1 cellular context compared by ENCODE assay signal in the genomic region with DNA sequence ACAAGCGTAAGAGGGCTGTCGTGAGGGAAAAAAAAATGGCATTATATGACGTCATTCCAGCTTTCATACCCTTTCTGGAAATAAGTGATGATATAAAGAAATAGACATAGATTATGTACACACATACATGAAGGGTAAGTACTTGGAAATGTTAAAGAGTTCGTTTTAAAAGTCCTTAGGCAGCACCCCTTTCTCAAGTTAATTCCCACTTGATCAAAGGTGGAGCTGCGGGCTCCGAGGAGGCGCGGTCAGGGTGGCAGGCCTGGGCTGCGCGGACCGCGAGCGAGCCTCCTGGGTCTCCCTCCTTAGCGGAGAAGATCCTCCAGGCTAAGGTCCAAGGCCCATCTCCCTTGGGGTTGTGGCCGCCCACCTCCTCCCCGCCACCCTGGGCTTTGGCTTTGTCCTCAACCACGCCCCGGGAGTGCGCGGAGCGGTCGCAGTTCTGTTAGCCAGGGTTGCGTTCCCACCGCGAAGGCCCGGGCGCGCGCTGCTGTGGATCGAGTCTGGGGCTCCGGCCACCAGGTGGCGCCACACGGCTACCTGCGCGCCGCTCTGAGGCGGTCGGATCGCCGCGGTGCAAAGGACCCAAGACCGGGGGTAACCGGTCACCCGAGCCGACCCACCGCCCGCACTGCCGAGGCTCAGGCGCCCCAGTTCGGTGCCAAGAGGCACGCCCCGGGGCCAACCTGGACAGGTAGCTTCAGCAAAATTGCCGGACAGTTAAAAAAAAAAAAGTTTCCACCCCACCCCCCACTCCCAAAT.
A peak's percentile ranks its signal among the peaks of the same experiment; 100 is the strongest.
TF ChIP-seq lines count a peak whose summit lies in the region.

No MANE protein-coding gene starts in this region.

TF ChIP-seq in HepG2, 621 proteins besides CTCF, POLR2A, EP300 and RAD21 (continued from another document and continues in another):
- TF ChIP-seq ZNF264 (CRISPR knock-in tag; IDR thresholded peaks at IDR 0.05) (peak; percentile 55; the same call in 1 of the 2 replicates), ZNF724P (CRISPR knock-in tag; IDR thresholded peaks at IDR 0.05; ENCODE audit: borderline replicate concordance) (peak; percentile 56; the same call in 1 of the 2 replicates), ZNF317 (CRISPR knock-in tag; IDR thresholded peaks at IDR 0.05) (peak; percentile 94), ZNF776 (CRISPR knock-in tag; IDR thresholded peaks at IDR 0.05) (peak; percentile 95), NCOA2 (CRISPR knock-in tag; IDR thresholded peaks at IDR 0.05) (0 out of 2 replicates have a peak, but pooled peaks have one; percentile 46), REPIN1 (CRISPR knock-in tag; IDR thresholded peaks at IDR 0.05; ENCODE audit: borderline replicate concordance, low read depth) (peak; percentile 94), MXI1 (IDR thresholded peaks at IDR 0.05; ENCODE audit: borderline replicate concordance, low read depth, low read length) (peak; percentile 43; the same call in 1 of the 3 replicates), NFE2 (CRISPR knock-in tag; IDR thresholded peaks at IDR 0.05) (no peak), IKZF1 (IDR thresholded peaks at IDR 0.05) (no peak), SMARCE1 (IDR thresholded peaks at IDR 0.05; ENCODE audit: borderline replicate concordance) (no peak), GZF1 (CRISPR knock-in tag; IDR thresholded peaks at IDR 0.05) (peak; percentile 67; the same call in 1 of the 2 replicates), SOX6 (IDR thresholded peaks at IDR 0.05) (no peak), SOX6 (CRISPR knock-in tag; IDR thresholded peaks at IDR 0.05) (peak; percentile 81), KDM2A (CRISPR knock-in tag; IDR thresholded peaks at IDR 0.05; ENCODE audit: borderline replicate concordance, low read depth) (peak; percentile 99), ZNF7 (CRISPR knock-in tag; IDR thresholded peaks at IDR 0.05) (no peak), RXRA (CRISPR knock-in tag; IDR thresholded peaks at IDR 0.05) (peak; percentile 89), ZBTB20 (CRISPR knock-in tag; IDR thresholded peaks at IDR 0.05; ENCODE audit: borderline replicate concordance, low read depth) (peak; percentile 72), ZNF335 (CRISPR knock-in tag; IDR thresholded peaks at IDR 0.05) (peak; percentile 70; the same call in 1 of the 2 replicates), HNF4G (IDR thresholded peaks at IDR 0.05; ENCODE audit: borderline replicate concordance, low read depth, low read length) (no peak), HNF4G (CRISPR knock-in tag; IDR thresholded peaks at IDR 0.05; ENCODE audit: borderline replicate concordance, low read depth) (peak; percentile 74; the same call in 1 of the 2 replicates), ZNF605 (CRISPR knock-in tag; IDR thresholded peaks at IDR 0.05) (no peak), ZNF331 (CRISPR knock-in tag; IDR thresholded peaks at IDR 0.05) (peak; percentile 71; the same call in 1 of the 2 replicates), ZNF747 (CRISPR knock-in tag; IDR thresholded peaks at IDR 0.05; ENCODE audit: borderline replicate concordance) (peak; percentile 93), ZNF441 (CRISPR knock-in tag; IDR thresholded peaks at IDR 0.05; ENCODE audit: borderline replicate concordance) (peak; percentile 79; the same call in 1 of the 2 replicates), KDM6A (CRISPR knock-in tag; IDR thresholded peaks at IDR 0.05; ENCODE audit: low read depth) (no peak), ESRRA (CRISPR knock-in tag; IDR thresholded peaks at IDR 0.05; ENCODE audit: low read depth) (peak; percentile 68; the same call in 1 of the 2 replicates), ZNF788 (CRISPR knock-in tag; IDR thresholded peaks at IDR 0.05; ENCODE audit: borderline replicate concordance) (peak; percentile 93; the same call in 1 of the 2 replicates), ZMYM3 (CRISPR knock-in tag; IDR thresholded peaks at IDR 0.05) (peak; percentile 89), ATF7-NPFF (CRISPR knock-in tag; IDR thresholded peaks at IDR 0.05; ENCODE audit: low read depth) (peak; percentile 77), FOSL2 (CRISPR knock-in tag; IDR thresholded peaks at IDR 0.05) (peak; percentile 53), RARG (CRISPR knock-in tag; IDR thresholded peaks at IDR 0.05; ENCODE audit: low read depth) (no peak), ZNF841 (CRISPR knock-in tag; IDR thresholded peaks at IDR 0.05; ENCODE audit: borderline replicate concordance) (no peak), FOXO1 (CRISPR knock-in tag; IDR thresholded peaks at IDR 0.05) (peak; percentile 61; the same call in 1 of the 2 replicates), SETDB1 (CRISPR knock-in tag; IDR thresholded peaks at IDR 0.05; ENCODE audit: borderline replicate concordance) (no peak), GABPA (IDR thresholded peaks at IDR 0.05; ENCODE audit: low read depth, low read length) (no peak), GABPA (CRISPR knock-in tag; IDR thresholded peaks at IDR 0.05; ENCODE audit: low read depth) (no peak)
- TF ChIP-seq, protein P1, sequence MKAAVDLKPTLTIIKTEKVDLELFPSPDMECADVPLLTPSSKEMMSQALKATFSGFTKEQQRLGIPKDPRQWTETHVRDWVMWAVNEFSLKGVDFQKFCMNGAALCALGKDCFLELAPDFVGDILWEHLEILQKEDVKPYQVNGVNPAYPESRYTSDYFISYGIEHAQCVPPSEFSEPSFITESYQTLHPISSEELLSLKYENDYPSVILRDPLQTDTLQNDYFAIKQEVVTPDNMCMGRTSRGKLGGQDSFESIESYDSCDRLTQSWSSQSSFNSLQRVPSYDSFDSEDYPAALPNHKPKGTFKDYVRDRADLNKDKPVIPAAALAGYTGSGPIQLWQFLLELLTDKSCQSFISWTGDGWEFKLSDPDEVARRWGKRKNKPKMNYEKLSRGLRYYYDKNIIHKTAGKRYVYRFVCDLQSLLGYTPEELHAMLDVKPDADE (CRISPR knock-in tag; IDR thresholded peaks at IDR 0.05) = no peak
- TF ChIP-seq, protein P2, sequence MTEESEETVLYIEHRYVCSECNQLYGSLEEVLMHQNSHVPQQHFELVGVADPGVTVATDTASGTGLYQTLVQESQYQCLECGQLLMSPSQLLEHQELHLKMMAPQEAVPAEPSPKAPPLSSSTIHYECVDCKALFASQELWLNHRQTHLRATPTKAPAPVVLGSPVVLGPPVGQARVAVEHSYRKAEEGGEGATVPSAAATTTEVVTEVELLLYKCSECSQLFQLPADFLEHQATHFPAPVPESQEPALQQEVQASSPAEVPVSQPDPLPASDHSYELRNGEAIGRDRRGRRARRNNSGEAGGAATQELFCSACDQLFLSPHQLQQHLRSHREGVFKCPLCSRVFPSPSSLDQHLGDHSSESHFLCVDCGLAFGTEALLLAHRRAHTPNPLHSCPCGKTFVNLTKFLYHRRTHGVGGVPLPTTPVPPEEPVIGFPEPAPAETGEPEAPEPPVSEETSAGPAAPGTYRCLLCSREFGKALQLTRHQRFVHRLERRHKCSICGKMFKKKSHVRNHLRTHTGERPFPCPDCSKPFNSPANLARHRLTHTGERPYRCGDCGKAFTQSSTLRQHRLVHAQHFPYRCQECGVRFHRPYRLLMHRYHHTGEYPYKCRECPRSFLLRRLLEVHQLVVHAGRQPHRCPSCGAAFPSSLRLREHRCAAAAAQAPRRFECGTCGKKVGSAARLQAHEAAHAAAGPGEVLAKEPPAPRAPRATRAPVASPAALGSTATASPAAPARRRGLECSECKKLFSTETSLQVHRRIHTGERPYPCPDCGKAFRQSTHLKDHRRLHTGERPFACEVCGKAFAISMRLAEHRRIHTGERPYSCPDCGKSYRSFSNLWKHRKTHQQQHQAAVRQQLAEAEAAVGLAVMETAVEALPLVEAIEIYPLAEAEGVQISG (CRISPR knock-in tag; IDR thresholded peaks at IDR 0.05) = peak; percentile 81
- TF ChIP-seq, protein P3, sequence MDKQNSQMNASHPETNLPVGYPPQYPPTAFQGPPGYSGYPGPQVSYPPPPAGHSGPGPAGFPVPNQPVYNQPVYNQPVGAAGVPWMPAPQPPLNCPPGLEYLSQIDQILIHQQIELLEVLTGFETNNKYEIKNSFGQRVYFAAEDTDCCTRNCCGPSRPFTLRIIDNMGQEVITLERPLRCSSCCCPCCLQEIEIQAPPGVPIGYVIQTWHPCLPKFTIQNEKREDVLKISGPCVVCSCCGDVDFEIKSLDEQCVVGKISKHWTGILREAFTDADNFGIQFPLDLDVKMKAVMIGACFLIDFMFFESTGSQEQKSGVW (CRISPR knock-in tag; IDR thresholded peaks at IDR 0.05; ENCODE audit: borderline replicate concordance) = no peak
- TF ChIP-seq, protein P4, sequence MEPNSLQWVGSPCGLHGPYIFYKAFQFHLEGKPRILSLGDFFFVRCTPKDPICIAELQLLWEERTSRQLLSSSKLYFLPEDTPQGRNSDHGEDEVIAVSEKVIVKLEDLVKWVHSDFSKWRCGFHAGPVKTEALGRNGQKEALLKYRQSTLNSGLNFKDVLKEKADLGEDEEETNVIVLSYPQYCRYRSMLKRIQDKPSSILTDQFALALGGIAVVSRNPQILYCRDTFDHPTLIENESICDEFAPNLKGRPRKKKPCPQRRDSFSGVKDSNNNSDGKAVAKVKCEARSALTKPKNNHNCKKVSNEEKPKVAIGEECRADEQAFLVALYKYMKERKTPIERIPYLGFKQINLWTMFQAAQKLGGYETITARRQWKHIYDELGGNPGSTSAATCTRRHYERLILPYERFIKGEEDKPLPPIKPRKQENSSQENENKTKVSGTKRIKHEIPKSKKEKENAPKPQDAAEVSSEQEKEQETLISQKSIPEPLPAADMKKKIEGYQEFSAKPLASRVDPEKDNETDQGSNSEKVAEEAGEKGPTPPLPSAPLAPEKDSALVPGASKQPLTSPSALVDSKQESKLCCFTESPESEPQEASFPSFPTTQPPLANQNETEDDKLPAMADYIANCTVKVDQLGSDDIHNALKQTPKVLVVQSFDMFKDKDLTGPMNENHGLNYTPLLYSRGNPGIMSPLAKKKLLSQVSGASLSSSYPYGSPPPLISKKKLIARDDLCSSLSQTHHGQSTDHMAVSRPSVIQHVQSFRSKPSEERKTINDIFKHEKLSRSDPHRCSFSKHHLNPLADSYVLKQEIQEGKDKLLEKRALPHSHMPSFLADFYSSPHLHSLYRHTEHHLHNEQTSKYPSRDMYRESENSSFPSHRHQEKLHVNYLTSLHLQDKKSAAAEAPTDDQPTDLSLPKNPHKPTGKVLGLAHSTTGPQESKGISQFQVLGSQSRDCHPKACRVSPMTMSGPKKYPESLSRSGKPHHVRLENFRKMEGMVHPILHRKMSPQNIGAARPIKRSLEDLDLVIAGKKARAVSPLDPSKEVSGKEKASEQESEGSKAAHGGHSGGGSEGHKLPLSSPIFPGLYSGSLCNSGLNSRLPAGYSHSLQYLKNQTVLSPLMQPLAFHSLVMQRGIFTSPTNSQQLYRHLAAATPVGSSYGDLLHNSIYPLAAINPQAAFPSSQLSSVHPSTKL (CRISPR knock-in tag; IDR thresholded peaks at IDR 0.05) = peak; percentile 80
- TF ChIP-seq, protein P5, sequence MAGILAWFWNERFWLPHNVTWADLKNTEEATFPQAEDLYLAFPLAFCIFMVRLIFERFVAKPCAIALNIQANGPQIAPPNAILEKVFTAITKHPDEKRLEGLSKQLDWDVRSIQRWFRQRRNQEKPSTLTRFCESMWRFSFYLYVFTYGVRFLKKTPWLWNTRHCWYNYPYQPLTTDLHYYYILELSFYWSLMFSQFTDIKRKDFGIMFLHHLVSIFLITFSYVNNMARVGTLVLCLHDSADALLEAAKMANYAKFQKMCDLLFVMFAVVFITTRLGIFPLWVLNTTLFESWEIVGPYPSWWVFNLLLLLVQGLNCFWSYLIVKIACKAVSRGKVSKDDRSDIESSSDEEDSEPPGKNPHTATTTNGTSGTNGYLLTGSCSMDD (CRISPR knock-in tag; IDR thresholded peaks at IDR 0.05) = no peak
- TF ChIP-seq, protein P6, sequence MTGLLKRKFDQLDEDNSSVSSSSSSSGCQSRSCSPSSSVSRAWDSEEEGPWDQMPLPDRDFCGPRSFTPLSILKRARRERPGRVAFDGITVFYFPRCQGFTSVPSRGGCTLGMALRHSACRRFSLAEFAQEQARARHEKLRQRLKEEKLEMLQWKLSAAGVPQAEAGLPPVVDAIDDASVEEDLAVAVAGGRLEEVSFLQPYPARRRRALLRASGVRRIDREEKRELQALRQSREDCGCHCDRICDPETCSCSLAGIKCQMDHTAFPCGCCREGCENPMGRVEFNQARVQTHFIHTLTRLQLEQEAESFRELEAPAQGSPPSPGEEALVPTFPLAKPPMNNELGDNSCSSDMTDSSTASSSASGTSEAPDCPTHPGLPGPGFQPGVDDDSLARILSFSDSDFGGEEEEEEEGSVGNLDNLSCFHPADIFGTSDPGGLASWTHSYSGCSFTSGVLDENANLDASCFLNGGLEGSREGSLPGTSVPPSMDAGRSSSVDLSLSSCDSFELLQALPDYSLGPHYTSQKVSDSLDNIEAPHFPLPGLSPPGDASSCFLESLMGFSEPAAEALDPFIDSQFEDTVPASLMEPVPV (CRISPR knock-in tag; IDR thresholded peaks at IDR 0.05) = peak; percentile 61; the same call in 1 of the 2 replicates
- TF ChIP-seq, protein P7, sequence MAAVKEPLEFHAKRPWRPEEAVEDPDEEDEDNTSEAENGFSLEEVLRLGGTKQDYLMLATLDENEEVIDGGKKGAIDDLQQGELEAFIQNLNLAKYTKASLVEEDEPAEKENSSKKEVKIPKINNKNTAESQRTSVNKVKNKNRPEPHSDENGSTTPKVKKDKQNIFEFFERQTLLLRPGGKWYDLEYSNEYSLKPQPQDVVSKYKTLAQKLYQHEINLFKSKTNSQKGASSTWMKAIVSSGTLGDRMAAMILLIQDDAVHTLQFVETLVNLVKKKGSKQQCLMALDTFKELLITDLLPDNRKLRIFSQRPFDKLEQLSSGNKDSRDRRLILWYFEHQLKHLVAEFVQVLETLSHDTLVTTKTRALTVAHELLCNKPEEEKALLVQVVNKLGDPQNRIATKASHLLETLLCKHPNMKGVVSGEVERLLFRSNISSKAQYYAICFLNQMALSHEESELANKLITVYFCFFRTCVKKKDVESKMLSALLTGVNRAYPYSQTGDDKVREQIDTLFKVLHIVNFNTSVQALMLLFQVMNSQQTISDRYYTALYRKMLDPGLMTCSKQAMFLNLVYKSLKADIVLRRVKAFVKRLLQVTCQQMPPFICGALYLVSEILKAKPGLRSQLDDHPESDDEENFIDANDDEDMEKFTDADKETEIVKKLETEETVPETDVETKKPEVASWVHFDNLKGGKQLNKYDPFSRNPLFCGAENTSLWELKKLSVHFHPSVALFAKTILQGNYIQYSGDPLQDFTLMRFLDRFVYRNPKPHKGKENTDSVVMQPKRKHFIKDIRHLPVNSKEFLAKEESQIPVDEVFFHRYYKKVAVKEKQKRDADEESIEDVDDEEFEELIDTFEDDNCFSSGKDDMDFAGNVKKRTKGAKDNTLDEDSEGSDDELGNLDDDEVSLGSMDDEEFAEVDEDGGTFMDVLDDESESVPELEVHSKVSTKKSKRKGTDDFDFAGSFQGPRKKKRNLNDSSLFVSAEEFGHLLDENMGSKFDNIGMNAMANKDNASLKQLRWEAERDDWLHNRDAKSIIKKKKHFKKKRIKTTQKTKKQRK (IDR thresholded peaks at IDR 0.05; ENCODE audit: low read length) = no peak
- TF ChIP-seq, protein P8, sequence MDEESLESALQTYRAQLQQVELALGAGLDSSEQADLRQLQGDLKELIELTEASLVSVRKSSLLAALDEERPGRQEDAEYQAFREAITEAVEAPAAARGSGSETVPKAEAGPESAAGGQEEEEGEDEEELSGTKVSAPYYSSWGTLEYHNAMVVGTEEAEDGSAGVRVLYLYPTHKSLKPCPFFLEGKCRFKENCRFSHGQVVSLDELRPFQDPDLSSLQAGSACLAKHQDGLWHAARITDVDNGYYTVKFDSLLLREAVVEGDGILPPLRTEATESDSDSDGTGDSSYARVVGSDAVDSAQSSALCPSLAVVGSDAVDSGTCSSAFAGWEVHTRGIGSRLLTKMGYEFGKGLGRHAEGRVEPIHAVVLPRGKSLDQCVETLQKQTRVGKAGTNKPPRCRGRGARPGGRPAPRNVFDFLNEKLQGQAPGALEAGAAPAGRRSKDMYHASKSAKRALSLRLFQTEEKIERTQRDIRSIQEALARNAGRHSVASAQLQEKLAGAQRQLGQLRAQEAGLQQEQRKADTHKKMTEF (CRISPR knock-in tag; IDR thresholded peaks at IDR 0.05) = peak; percentile 90
